ENCODE assay signal across 28 cellular contexts in genomic region chr12:1501001-1501400, GRCh38.
"Had no signal": no experiment of that assay in that cellular context is flagged by ENCODE, and none has a peak within 500 bp of the region (broad histone marks: within the 10 kb centered on the region; RNA-seq: fewer than 3 reads in every experiment).

No MANE protein-coding gene starts in this region.

- H3K9me3 ChIP-seq: gastrocnemius medialis, lower lobe of right lung, ovary, psoas muscle, right lobe of liver, suprapubic skin, transverse colon, upper lobe of right lung, uterus had no signal

- H3K4me3 ChIP-seq: dorsolateral prefrontal cortex, lower lobe of right lung, ovary, right lobe of liver, smooth muscle cell, suprapubic skin, transverse colon, upper lobe of right lung, uterus had no signal

- H3K36me3 ChIP-seq: gastrocnemius medialis, lower lobe of right lung, ovary, right lobe of liver, suprapubic skin, transverse colon, upper lobe of right lung, uterus had no signal

- DNase-seq: cortex of kidney; dorsolateral prefrontal cortex; effector CD8-positive, alpha-beta T cell; endodermal cell; lower lobe of right lung; midbrain; naive thymus-derived CD8-positive, alpha-beta T cell; nephron progenitor cell; occipital lobe; ovary; posterior cingulate gyrus; right lobe of liver; stimulated activated CD4-positive, alpha-beta T cell treated with anti-CD3 and anti-CD28 coated beads, Interleukin-12 subunit alpha, Interleukin-12 subunit beta, amount 100 ng/mL, for 4 hours; stimulated activated CD4-positive, alpha-beta T cell treated with anti-CD3 and anti-CD28 coated beads, Interleukin-1b, Interleukin-23, amount 100 ng/mL, for 48 hours; stimulated activated CD4-positive, alpha-beta T cell treated with anti-CD3 and anti-CD28 coated beads, Interleukin-4, amount 100 ng/mL, for 1 hour; stimulated activated CD8-positive, alpha-beta memory T cell treated with anti-CD3 and anti-CD28 coated beads, Interleukin-4, amount 100 ng/mL, for 48 hours; stimulated activated naive CD4-positive, alpha-beta T cell; stimulated activated naive CD8-positive, alpha-beta T cell treated with anti-CD3 and anti-CD28 coated beads, Interleukin-15, amount 100 ng/mL, for 72 hours; transverse colon; upper lobe of right lung; uterus had no signal

- H3K27me3 ChIP-seq: dorsolateral prefrontal cortex, ovary, right lobe of liver, suprapubic skin, transverse colon, upper lobe of right lung, uterus had no signal

- ATAC-seq: esophagus mucosa; lower lobe of right lung; naive thymus-derived CD8-positive, alpha-beta T cell; stimulated activated naive CD8-positive, alpha-beta T cell treated with anti-CD3 and anti-CD28 coated beads, Interleukin-15, amount 100 ng/mL, for 72 hours; upper lobe of right lung had no signal

- H3K4me1 ChIP-seq: right lobe of liver had no signal

- FAIRE-seq: keratinocyte had no signal

- H3K27ac ChIP-seq: epithelial cell of prostate, gastrocnemius medialis, lower lobe of right lung, ovary, right lobe of liver, suprapubic skin, transverse colon, upper lobe of right lung, uterus had no signal

- H3K4me2 ChIP-seq: smooth muscle cell had no signal
